In the genomic region with DNA sequence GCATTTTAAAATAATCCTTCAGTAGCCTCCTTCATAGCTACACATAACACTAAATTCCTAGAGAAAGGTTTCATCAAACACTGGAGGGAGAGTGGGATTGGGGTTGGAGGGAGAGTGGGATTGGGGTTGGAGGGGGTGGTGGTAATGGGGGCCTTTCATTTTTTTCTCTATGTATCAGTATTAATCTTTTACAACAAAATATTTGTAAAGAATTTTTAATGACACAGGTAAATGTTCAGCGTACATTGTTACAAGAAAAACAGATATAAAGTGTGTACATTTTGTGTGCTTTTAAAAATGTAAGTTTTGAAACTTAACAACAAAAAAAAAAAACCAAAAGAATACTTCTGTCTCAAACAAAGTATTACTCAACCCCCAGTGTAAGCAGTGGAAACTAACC, we compare ENCODE assay signal across 31 cellular contexts.
"Had no signal": no experiment of that assay in that cellular context is flagged by ENCODE, and none has a peak within 500 bp of the region (broad histone marks: within the 10 kb centered on the region; RNA-seq: fewer than 3 reads in every experiment).

No MANE protein-coding gene starts in this region.

- ATAC-seq: natural killer cell; psoas muscle; right cardiac atrium; sciatic nerve; stimulated activated memory B cell treated with anti-CD40 and anti-IgM and Interleukin-4, amounts not matched to agents 10 μg/mL and 1 μg/mL and 100 μg/mL, for 72 hours; stimulated activated naive CD8-positive, alpha-beta T cell treated with anti-CD3 and anti-CD28 coated beads, Interleukin-15, amount 100 ng/mL, for 72 hours; stimulated activated naive CD8-positive, alpha-beta T cell treated with anti-CD3 and anti-CD28 coated beads, Interleukin-15, Interleukin-2, amounts not matched to agents 100 U/mL and 50 U/mL, for 24 hours; upper lobe of right lung had no signal

- H3K27ac ChIP-seq: neural progenitor cell, ovary, parathyroid adenoma, psoas muscle, skin epidermis, spleen, suprapubic skin, testis, tibial artery, transverse colon, upper lobe of right lung, uterus had no signal

- H3K4me1 ChIP-seq: parathyroid adenoma, suprapubic skin, tibial artery, transverse colon, upper lobe of right lung, uterus had no signal

- H3K4me2 ChIP-seq: neural progenitor cell, smooth muscle cell had no signal

- H3K4me3 ChIP-seq: neural progenitor cell, ovary, psoas muscle, skin epidermis, smooth muscle cell, spleen, suprapubic skin, testis, tibial artery, transverse colon, upper lobe of right lung, uterus had no signal

- H3K9ac ChIP-seq: neural progenitor cell, parathyroid adenoma had no signal

- H3K9me3 ChIP-seq: testis, upper lobe of right lung had no signal

- H2AFZ ChIP-seq: neural progenitor cell, parathyroid adenoma had no signal

- H3K4me1 Mint-ChIP-seq: natural killer cell; nephron; stimulated activated naive CD8-positive, alpha-beta T cell treated with anti-CD3 and anti-CD28 coated beads, Interleukin-15, amount 100 ng/mL, for 72 hours had no signal

- H3K27me3 ChIP-seq: neural progenitor cell, ovary, spleen, suprapubic skin, testis, tibial artery, transverse colon, upper lobe of right lung, uterus had no signal

- H3K4me3 Mint-ChIP-seq: natural killer cell; nephron; neural progenitor cell; stimulated activated memory B cell treated with anti-CD40 and anti-IgM and Interleukin-4, amounts not matched to agents 10 μg/mL and 1 μg/mL and 100 μg/mL, for 72 hours; stimulated activated naive CD8-positive, alpha-beta T cell treated with anti-CD3 and anti-CD28 coated beads, Interleukin-15, amount 100 ng/mL, for 72 hours; type B pancreatic cell had no signal

- H3K79me2 ChIP-seq: parathyroid adenoma had no signal

- H3K27me3 Mint-ChIP-seq: stimulated activated memory B cell treated with anti-CD40 and anti-IgM and Interleukin-4, amounts not matched to agents 10 μg/mL and 1 μg/mL and 100 μg/mL, for 72 hours; stimulated activated naive CD8-positive, alpha-beta T cell treated with anti-CD3 and anti-CD28 coated beads, Interleukin-15, amount 100 ng/mL, for 72 hours had no signal

- H3K36me3 ChIP-seq: ovary, upper lobe of right lung, uterus had no signal

- H3K27ac Mint-ChIP-seq: natural killer cell; nephron; neural progenitor cell; progenitor cell of endocrine pancreas; stimulated activated naive CD8-positive, alpha-beta T cell treated with anti-CD3 and anti-CD28 coated beads, Interleukin-15, amount 100 ng/mL, for 72 hours; type B pancreatic cell had no signal

- DNase-seq: natural killer cell; occipital lobe; ovary; posterior cingulate gyrus; psoas muscle; right cardiac atrium; spleen; stimulated activated CD4-positive, alpha-beta T cell treated with anti-CD3 and anti-CD28 coated beads, Interleukin-12 subunit alpha, Interleukin-12 subunit beta, amount 100 ng/mL, for 4 hours; stimulated activated CD4-positive, alpha-beta T cell treated with anti-CD3 and anti-CD28 coated beads, Interleukin-1b, Interleukin-23, amount 100 ng/mL, for 48 hours; stimulated activated CD4-positive, alpha-beta T cell treated with anti-CD3 and anti-CD28 coated beads, Interleukin-4, amount 100 ng/mL, for 1 hour; stimulated activated CD4-positive, alpha-beta T cell treated with anti-CD3 and anti-CD28 coated beads, Interleukin-4, amount 100 ng/mL, for 4 hours; stimulated activated CD8-positive, alpha-beta memory T cell treated with anti-CD3 and anti-CD28 coated beads, Interleukin-4, amount 100 ng/mL, for 48 hours; stimulated activated naive CD4-positive, alpha-beta T cell; stimulated activated naive CD8-positive, alpha-beta T cell treated with anti-CD3 and anti-CD28 coated beads, Interleukin-15, amount 100 ng/mL, for 72 hours; stimulated activated naive CD8-positive, alpha-beta T cell treated with anti-CD3 and anti-CD28 coated beads, Interleukin-15, Interleukin-2, amounts not matched to agents 100 U/mL and 50 U/mL, for 24 hours; substantia nigra; testis; tibial artery; transverse colon; upper lobe of right lung; uterus had no signal
